In the genomic region with DNA sequence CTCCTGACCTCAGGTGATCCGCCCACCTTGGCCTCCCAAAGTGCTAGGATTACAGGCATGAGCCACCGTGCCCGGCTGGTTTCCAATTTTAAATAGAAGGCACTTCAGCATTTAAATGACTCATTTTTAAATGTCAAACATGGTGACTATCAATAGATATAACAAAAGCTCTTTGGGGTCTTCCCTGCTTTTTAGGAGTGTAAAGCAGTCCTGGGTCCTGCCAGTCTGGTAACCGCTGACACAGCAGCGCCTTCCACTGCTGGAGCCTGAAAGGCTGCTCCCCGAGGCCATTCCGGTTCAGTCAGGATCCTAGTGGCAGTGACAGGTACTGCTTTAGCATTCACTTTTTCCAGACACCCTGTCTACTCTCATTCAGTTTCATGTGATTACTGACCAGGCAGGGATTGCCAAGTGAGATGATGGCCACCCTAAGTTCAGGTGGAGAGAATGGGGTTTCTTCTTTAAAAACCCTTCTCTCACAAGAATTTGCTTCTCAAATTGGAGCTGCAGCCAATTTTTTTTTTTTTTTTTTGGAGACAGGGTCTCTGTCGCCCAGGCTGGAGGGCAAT, we compare ENCODE assay signal across 1 cellular context.
TF ChIP-seq lines count a peak whose summit lies in the region.

No MANE protein-coding gene starts in this region.

TF ChIP-seq in HepG2, 621 proteins besides CTCF, POLR2A, EP300 and RAD21 (continued from another document and continues in another):
- TF ChIP-seq, protein P1, sequence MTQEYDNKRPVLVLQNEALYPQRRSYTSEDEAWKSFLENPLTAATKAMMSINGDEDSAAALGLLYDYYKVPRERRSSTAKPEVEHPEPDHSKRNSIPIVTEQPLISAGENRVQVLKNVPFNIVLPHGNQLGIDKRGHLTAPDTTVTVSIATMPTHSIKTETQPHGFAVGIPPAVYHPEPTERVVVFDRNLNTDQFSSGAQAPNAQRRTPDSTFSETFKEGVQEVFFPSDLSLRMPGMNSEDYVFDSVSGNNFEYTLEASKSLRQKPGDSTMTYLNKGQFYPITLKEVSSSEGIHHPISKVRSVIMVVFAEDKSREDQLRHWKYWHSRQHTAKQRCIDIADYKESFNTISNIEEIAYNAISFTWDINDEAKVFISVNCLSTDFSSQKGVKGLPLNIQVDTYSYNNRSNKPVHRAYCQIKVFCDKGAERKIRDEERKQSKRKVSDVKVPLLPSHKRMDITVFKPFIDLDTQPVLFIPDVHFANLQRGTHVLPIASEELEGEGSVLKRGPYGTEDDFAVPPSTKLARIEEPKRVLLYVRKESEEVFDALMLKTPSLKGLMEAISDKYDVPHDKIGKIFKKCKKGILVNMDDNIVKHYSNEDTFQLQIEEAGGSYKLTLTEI (CRISPR knock-in tag; conservative IDR thresholded peaks at IDR 0.05): no peak
- no peak for TF ChIP-seq ZNF562 (CRISPR knock-in tag; IDR thresholded peaks at IDR 0.05; ENCODE audit: borderline replicate concordance)
- TF ChIP-seq, protein P2, sequence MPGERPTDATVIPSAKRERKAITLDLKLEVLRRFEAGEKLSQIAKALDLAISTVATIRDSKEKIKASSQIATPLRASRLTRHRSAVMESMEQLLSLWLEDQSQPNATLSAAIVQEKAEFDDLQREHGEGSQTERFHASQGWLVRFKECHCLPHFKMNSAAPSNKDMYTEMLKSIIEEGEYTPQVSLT (CRISPR knock-in tag; IDR thresholded peaks at IDR 0.05; ENCODE audit: borderline replicate concordance, low read depth): no peak
- TF ChIP-seq ZNF788 (CRISPR knock-in tag; IDR thresholded peaks at IDR 0.05; ENCODE audit: borderline replicate concordance): peak; percentile 39; the same call in 1 of the 2 replicates
- TF ChIP-seq ZNF101 (CRISPR knock-in tag; IDR thresholded peaks at IDR 0.05; ENCODE audit: borderline replicate concordance, low read depth): no peak
- TF ChIP-seq, protein P3, sequence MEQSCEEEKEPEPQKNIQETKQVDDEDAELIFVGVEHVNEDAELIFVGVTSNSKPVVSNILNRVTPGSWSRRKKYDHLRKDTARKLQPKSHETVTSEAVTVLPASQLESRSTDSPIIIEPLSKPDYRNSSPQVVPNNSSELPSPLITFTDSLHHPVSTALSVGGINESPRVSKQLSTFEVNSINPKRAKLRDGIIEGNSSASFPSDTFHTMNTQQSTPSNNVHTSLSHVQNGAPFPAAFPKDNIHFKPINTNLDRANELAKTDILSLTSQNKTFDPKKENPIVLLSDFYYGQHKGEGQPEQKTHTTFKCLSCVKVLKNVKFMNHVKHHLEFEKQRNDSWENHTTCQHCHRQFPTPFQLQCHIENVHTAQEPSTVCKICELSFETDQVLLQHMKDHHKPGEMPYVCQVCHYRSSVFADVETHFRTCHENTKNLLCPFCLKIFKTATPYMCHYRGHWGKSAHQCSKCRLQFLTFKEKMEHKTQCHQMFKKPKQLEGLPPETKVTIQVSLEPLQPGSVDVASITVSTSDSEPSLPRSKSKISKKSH (CRISPR knock-in tag; IDR thresholded peaks at IDR 0.05; ENCODE audit: borderline replicate concordance): no peak
- TF ChIP-seq ZBTB21 (CRISPR knock-in tag; IDR thresholded peaks at IDR 0.05): no peak; the same call in 1 of the 2 replicates
- peak; percentile 43; the same call in 1 of the 2 replicates for TF ChIP-seq GABPB1 (CRISPR knock-in tag; IDR thresholded peaks at IDR 0.05)
- TF ChIP-seq ATAD3A (CRISPR knock-in tag; IDR thresholded peaks at IDR 0.05): no peak
- TF ChIP-seq ZBTB38 (CRISPR knock-in tag; IDR thresholded peaks at IDR 0.05): peak; percentile 94
- TF ChIP-seq, protein P4, sequence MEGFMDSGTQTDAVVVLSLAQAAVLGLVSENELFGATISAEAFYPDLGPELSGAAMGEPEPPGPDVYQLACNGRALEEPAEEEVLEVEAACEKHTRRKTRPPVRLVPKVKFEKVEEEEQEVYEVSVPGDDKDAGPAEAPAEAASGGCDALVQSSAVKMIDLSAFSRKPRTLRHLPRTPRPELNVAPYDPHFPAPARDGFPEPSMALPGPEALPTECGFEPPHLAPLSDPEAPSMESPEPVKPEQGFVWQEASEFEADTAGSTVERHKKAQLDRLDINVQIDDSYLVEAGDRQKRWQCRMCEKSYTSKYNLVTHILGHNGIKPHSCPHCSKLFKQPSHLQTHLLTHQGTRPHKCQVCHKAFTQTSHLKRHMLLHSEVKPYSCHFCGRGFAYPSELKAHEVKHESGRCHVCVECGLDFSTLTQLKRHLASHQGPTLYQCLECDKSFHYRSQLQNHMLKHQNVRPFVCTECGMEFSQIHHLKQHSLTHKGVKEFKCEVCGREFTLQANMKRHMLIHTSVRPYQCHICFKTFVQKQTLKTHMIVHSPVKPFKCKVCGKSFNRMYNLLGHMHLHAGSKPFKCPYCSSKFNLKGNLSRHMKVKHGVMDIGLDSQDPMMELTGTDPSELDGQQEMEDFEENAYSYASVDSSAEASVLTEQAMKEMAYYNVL (CRISPR knock-in tag; IDR thresholded peaks at IDR 0.05; ENCODE audit: borderline replicate concordance): no peak
- TF ChIP-seq YY1 (IDR thresholded peaks at IDR 0.05; ENCODE audit: insufficient read depth, insufficient replicate concordance, low read depth, low read length): peak; percentile 19
- peak; percentile 46; the same call in 1 of the 2 replicates for TF ChIP-seq ZBTB20 (CRISPR knock-in tag; IDR thresholded peaks at IDR 0.05; ENCODE audit: borderline replicate concordance, low read depth)
- no peak; the same call in 1 of the 2 replicates for TF ChIP-seq SP5 (CRISPR knock-in tag; IDR thresholded peaks at IDR 0.05; ENCODE audit: borderline replicate concordance, low read depth)
- peak; percentile 44; the same call in 1 of the 2 replicates for TF ChIP-seq POGZ (CRISPR knock-in tag; IDR thresholded peaks at IDR 0.05)
- no peak for TF ChIP-seq ZNF3 (CRISPR knock-in tag; IDR thresholded peaks at IDR 0.05)
- TF ChIP-seq, protein P5, sequence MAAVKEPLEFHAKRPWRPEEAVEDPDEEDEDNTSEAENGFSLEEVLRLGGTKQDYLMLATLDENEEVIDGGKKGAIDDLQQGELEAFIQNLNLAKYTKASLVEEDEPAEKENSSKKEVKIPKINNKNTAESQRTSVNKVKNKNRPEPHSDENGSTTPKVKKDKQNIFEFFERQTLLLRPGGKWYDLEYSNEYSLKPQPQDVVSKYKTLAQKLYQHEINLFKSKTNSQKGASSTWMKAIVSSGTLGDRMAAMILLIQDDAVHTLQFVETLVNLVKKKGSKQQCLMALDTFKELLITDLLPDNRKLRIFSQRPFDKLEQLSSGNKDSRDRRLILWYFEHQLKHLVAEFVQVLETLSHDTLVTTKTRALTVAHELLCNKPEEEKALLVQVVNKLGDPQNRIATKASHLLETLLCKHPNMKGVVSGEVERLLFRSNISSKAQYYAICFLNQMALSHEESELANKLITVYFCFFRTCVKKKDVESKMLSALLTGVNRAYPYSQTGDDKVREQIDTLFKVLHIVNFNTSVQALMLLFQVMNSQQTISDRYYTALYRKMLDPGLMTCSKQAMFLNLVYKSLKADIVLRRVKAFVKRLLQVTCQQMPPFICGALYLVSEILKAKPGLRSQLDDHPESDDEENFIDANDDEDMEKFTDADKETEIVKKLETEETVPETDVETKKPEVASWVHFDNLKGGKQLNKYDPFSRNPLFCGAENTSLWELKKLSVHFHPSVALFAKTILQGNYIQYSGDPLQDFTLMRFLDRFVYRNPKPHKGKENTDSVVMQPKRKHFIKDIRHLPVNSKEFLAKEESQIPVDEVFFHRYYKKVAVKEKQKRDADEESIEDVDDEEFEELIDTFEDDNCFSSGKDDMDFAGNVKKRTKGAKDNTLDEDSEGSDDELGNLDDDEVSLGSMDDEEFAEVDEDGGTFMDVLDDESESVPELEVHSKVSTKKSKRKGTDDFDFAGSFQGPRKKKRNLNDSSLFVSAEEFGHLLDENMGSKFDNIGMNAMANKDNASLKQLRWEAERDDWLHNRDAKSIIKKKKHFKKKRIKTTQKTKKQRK (IDR thresholded peaks at IDR 0.05; ENCODE audit: low read length): no peak
- TF ChIP-seq ZNF496 (CRISPR knock-in tag; IDR thresholded peaks at IDR 0.05; ENCODE audit: insufficient replicate concordance): no peak
- TF ChIP-seq, protein P6, sequence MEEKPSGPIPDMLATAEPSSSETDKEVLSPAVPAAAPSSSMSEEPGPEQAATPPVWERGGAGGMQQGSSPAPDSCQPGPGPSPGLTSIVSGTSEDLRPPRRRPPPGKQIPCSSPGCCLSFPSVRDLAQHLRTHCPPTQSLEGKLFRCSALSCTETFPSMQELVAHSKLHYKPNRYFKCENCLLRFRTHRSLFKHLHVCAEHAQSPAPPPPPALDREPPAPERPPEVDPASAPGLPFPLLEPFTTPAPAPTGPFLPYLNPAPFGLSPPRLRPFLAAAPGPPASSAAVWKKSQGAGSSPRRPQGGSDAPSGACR (CRISPR knock-in tag; IDR thresholded peaks at IDR 0.05): no peak
- TF ChIP-seq CHD2 (IDR thresholded peaks at IDR 0.05; ENCODE audit: low read depth, low read length): no peak
- no peak for TF ChIP-seq KAT2B (IDR thresholded peaks at IDR 0.05; ENCODE audit: borderline replicate concordance, low read depth, low read length)
- TF ChIP-seq, protein P7, sequence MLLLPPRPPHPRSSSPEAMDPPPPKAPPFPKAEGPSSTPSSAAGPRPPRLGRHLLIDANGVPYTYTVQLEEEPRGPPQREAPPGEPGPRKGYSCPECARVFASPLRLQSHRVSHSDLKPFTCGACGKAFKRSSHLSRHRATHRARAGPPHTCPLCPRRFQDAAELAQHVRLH (CRISPR knock-in tag; IDR thresholded peaks at IDR 0.05; ENCODE audit: borderline replicate concordance, low read depth): peak; percentile 88; the same call in 1 of the 2 replicates
- TF ChIP-seq, protein P8, sequence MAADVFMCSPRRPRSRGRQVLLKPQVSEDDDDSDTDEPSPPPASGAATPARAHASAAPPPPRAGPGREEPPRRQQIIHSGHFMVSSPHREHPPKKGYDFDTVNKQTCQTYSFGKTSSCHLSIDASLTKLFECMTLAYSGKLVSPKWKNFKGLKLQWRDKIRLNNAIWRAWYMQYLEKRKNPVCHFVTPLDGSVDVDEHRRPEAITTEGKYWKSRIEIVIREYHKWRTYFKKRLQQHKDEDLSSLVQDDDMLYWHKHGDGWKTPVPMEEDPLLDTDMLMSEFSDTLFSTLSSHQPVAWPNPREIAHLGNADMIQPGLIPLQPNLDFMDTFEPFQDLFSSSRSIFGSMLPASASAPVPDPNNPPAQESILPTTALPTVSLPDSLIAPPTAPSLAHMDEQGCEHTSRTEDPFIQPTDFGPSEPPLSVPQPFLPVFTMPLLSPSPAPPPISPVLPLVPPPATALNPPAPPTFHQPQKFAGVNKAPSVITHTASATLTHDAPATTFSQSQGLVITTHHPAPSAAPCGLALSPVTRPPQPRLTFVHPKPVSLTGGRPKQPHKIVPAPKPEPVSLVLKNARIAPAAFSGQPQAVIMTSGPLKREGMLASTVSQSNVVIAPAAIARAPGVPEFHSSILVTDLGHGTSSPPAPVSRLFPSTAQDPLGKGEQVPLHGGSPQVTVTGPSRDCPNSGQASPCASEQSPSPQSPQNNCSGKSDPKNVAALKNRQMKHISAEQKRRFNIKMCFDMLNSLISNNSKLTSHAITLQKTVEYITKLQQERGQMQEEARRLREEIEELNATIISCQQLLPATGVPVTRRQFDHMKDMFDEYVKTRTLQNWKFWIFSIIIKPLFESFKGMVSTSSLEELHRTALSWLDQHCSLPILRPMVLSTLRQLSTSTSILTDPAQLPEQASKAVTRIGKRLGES (CRISPR knock-in tag; IDR thresholded peaks at IDR 0.05; ENCODE audit: borderline replicate concordance): no peak
- no peak for TF ChIP-seq SOX13 (IDR thresholded peaks at IDR 0.05)
- TF ChIP-seq SOX13 (CRISPR knock-in tag; conservative IDR thresholded peaks at IDR 0.05 in 1 of 2, IDR thresholded peaks at IDR 0.05 in 1 of 2): 0 out of 4 replicates have a peak, but pooled peaks of 1 of the 2 experiments have one; percentile 21
- TF ChIP-seq, protein P9, sequence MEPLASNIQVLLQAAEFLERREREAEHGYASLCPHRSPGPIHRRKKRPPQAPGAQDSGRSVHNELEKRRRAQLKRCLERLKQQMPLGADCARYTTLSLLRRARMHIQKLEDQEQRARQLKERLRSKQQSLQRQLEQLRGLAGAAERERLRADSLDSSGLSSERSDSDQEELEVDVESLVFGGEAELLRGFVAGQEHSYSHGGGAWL (CRISPR knock-in tag; IDR thresholded peaks at IDR 0.05): 0 out of 2 replicates have a peak, but pooled peaks have one; percentile 38
- no peak for TF ChIP-seq KLF11 (CRISPR knock-in tag; IDR thresholded peaks at IDR 0.05)
- no peak for TF ChIP-seq POLR2AphosphoS2 (IDR thresholded peaks at IDR 0.05; ENCODE audit: low read depth, low read length)
- TF ChIP-seq ZNF543 (CRISPR knock-in tag; IDR thresholded peaks at IDR 0.05): 0 out of 2 replicates have a peak, but pooled peaks have one; percentile 27
- TF ChIP-seq, protein P10, sequence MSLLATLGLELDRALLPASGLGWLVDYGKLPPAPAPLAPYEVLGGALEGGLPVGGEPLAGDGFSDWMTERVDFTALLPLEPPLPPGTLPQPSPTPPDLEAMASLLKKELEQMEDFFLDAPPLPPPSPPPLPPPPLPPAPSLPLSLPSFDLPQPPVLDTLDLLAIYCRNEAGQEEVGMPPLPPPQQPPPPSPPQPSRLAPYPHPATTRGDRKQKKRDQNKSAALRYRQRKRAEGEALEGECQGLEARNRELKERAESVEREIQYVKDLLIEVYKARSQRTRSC (CRISPR knock-in tag; IDR thresholded peaks at IDR 0.05; ENCODE audit: low read depth): no peak
- no peak for TF ChIP-seq SP4 (CRISPR knock-in tag; IDR thresholded peaks at IDR 0.05)
- TF ChIP-seq ZNF572 (CRISPR knock-in tag; IDR thresholded peaks at IDR 0.05): 0 out of 2 replicates have a peak, but pooled peaks have one; percentile 24
- TF ChIP-seq NFKB2 (CRISPR knock-in tag; IDR thresholded peaks at IDR 0.05; ENCODE audit: borderline replicate concordance): no peak; the same call in 1 of the 2 replicates
- TF ChIP-seq, protein P11, sequence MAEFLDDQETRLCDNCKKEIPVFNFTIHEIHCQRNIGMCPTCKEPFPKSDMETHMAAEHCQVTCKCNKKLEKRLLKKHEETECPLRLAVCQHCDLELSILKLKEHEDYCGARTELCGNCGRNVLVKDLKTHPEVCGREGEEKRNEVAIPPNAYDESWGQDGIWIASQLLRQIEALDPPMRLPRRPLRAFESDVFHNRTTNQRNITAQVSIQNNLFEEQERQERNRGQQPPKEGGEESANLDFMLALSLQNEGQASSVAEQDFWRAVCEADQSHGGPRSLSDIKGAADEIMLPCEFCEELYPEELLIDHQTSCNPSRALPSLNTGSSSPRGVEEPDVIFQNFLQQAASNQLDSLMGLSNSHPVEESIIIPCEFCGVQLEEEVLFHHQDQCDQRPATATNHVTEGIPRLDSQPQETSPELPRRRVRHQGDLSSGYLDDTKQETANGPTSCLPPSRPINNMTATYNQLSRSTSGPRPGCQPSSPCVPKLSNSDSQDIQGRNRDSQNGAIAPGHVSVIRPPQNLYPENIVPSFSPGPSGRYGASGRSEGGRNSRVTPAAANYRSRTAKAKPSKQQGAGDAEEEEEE (CRISPR knock-in tag; IDR thresholded peaks at IDR 0.05; ENCODE audit: borderline replicate concordance): no peak
- peak; percentile 53; the same call in 1 of the 2 replicates for TF ChIP-seq GATAD1 (CRISPR knock-in tag; IDR thresholded peaks at IDR 0.05)
- TF ChIP-seq POLR2AphosphoS5 (IDR thresholded peaks at IDR 0.05; ENCODE audit: low read depth, low read length): no peak
- no peak for TF ChIP-seq ZNF552 (CRISPR knock-in tag; IDR thresholded peaks at IDR 0.05; ENCODE audit: borderline replicate concordance)
- TF ChIP-seq ASH2L (IDR thresholded peaks at IDR 0.05; ENCODE audit: insufficient read length, low read depth, low read length): peak; percentile 36
